ENCODE assay signal across 8 cellular contexts in the genomic region with DNA sequence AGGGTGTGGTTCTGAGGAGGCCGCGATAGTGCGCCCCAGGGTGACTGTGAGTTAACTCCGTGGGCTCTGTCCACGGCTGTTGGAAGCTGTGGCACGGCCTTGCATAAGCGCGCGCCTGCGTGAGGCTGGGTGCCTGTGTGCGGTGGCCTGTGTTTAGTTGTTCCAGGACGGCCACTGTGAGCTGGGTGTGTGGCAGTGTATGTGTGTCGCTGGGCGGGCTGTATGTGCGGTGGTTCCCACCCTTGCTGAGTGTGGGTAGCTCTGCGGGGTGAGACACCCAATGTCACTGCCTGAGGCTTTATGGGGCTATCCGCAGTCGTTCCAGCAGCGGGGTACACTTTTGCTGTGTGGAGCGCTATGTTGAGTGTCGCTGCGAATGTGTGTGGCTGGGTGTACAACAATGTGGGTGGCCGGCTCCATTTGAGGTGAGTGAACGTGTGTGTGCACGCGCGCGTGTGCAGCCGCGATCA. TPM values are rescaled to one million over a fixed set of nuclear protein-coding genes. Genes with fewer than 3 reads are reported as not detected.
A peak's percentile ranks its signal among the peaks of the same experiment; 100 is the strongest.
DNase-seq lines count a peak whose midpoint lies in the region; ATAC-seq and TF ChIP-seq lines count a peak whose summit lies in the region.

No MANE protein-coding gene starts in this region.

- no CpG with 5 or more reads among the region's 30 CpGs for WGBS in mesendoderm (ENCODE audit: extremely low coverage, insufficient coverage, low lambda C conversion rate)
- 5 to 6% methylated on average over 19 to 20 of the region's 30 CpGs for WGBS in tibial nerve, 2 donors

- peak overlapping the region; percentile 44 for H3K4me3 ChIP-seq in NT2/D1 (ENCODE audit: insufficient read length, low read depth)
- peak overlapping the region; percentile 73 for H3K4me3 ChIP-seq in colonic mucosa
- H3K4me3 ChIP-seq in mesendoderm (ENCODE audit: low read length) = no peak overlapping the region
- peak overlapping the region; percentile 4 to 73 (median 47) for H3K4me3 ChIP-seq in tibial nerve

- H3K4me1 ChIP-seq in NT2/D1 (ENCODE audit: insufficient read depth, insufficient read length) (peaks cover 48% of the 10 kb centered on the region), colonic mucosa (peaks cover 28% of the 10 kb centered on the region), mesendoderm (ENCODE audit: control insufficient read depth, low read depth, low read length) (peaks cover 7% of the 10 kb centered on the region), tibial nerve (peaks cover 0 to 89% (median 60%) of the 10 kb centered on the region in 4 donors)

- DNase-seq in activated CD4-positive, CD25-positive, alpha-beta regulatory T cell (lab: John Stamatoyannopoulos, UW) = no peak
- DNase-seq in NT2/D1 (ENCODE audit: low read depth, low spot score) (no peak), colonic mucosa (peak; percentile 62), mesendoderm (no peak), tibial nerve (ENCODE audit: low spot score in 2 of 2) (no peak)

- ATAC-seq in activated CD4-positive, CD25-positive, alpha-beta regulatory T cell treated with anti-CD3 and anti-CD28 coated beads, Interleukin-2, amount 50 U/mL, for 24 hours = peak; percentile 16 to 18
- ATAC-seq in GM21723 (IDR thresholded peaks at IDR 0.05; ENCODE audit: unreplicated experiment) = no peak
- ATAC-seq in GM21528 (IDR thresholded peaks at IDR 0.05; ENCODE audit: low FRiP score, unreplicated experiment) = no peak

- H3K79me1 ChIP-seq in mesendoderm (ENCODE audit: low read length) = peaks cover 8% of the 10 kb centered on the region

- H3K23ac ChIP-seq in mesendoderm (ENCODE audit: low read length) = no peak overlapping the region

- peak overlapping the region; percentile 5 for H3K18ac ChIP-seq in mesendoderm (ENCODE audit: low read length)

- H4K8ac ChIP-seq in mesendoderm (ENCODE audit: low read depth, low read length) = no peak overlapping the region

- H3K27ac ChIP-seq in colonic mucosa = peak overlapping the region; percentile 79
- peak overlapping the region; percentile 31 for H3K27ac ChIP-seq in mesendoderm (ENCODE audit: low read depth, low read length)
- H3K27ac ChIP-seq in tibial nerve = peak overlapping the region; percentile 85 to 97 (median 89)

- H3K9me3 ChIP-seq in NT2/D1 (ENCODE audit: insufficient read depth, low read length) = no peaks in the 10 kb centered on the region
- no peaks in the 10 kb centered on the region for H3K9me3 ChIP-seq in colonic mucosa
- no peaks in the 10 kb centered on the region for H3K9me3 ChIP-seq in tibial nerve

- peak overlapping the region; percentile 54 for H2AK5ac ChIP-seq in mesendoderm (ENCODE audit: low read length)

- H3K27me3 ChIP-seq in NT2/D1 (ENCODE audit: insufficient read depth, insufficient read length) (peaks cover 56% of the 10 kb centered on the region), colonic mucosa (peaks cover 13% of the 10 kb centered on the region), mesendoderm (ENCODE audit: insufficient read depth, low read length, poor library complexity) (no peaks in the 10 kb centered on the region), tibial nerve (no peaks in the 10 kb centered on the region)

- no peak for TF ChIP-seq POLR2A in tibial nerve (IDR thresholded peaks at IDR 0.05)

- intact Hi-C loops in colonic mucosa (cut with DNase I) = loop anchor here (10.0 kb wide), 1 partner anchor 214 kb away; the partner anchor contains the start of gene RAB3A

- H2BK5ac ChIP-seq in mesendoderm (ENCODE audit: low read length) = peak overlapping the region; percentile 45

- peak overlapping the region; percentile 95 for H3K56ac ChIP-seq in mesendoderm (ENCODE audit: low read length)

- TF ChIP-seq CTCF in colonic mucosa (IDR thresholded peaks at IDR 0.05) (no peak), tibial nerve (IDR thresholded peaks at IDR 0.05) (no peak)

- H2BK120ac ChIP-seq in mesendoderm (ENCODE audit: low read depth, low read length) = peak overlapping the region; percentile 14

- no peak overlapping the region for H3K4ac ChIP-seq in mesendoderm (ENCODE audit: low read depth, low read length)

- peaks cover 7% of the 10 kb centered on the region for H3K79me2 ChIP-seq in mesendoderm (ENCODE audit: control insufficient read depth, insufficient read depth, low read length)

- H3K36me3 ChIP-seq in NT2/D1 (ENCODE audit: insufficient read depth, insufficient read length, low read length) = no peaks in the 10 kb centered on the region
- no peaks in the 10 kb centered on the region for H3K36me3 ChIP-seq in colonic mucosa
- no peaks in the 10 kb centered on the region for H3K36me3 ChIP-seq in mesendoderm (ENCODE audit: control insufficient read depth, insufficient read depth, low read length)
- no peaks in the 10 kb centered on the region for H3K36me3 ChIP-seq in tibial nerve

- TF ChIP-seq EP300 in tibial nerve (IDR thresholded peaks at IDR 0.05) = no peak

- no peak overlapping the region for H2BK15ac ChIP-seq in mesendoderm (replicated peaks; ENCODE audit: low read depth)

- H4K5ac ChIP-seq in mesendoderm (ENCODE audit: low read length) = no peak overlapping the region

- H3K9ac ChIP-seq in NT2/D1 (ENCODE audit: insufficient read length, low read depth) = peak overlapping the region; percentile 80
- H3K9ac ChIP-seq in colonic mucosa (ENCODE audit: low read depth in 2 of 2, low read length in 2 of 2) = peak overlapping the region; percentile 30 to 81
- peak overlapping the region; percentile 70 for H3K9ac ChIP-seq in mesendoderm (ENCODE audit: low read length)

- peak overlapping the region; percentile 19 for H3K4me2 ChIP-seq in mesendoderm (ENCODE audit: low read length)

RNA-seq across cellular contexts. Expression of gene SSBP4, which starts 0.4 kb away (rescaled TPM):
- total RNA-seq in colonic mucosa = 10 to 100 TPM; 40.1 to 77.3 TPM
- polyA plus RNA-seq in mesendoderm (2013, experiment 1 of 2) = 35.0 TPM
- polyA plus RNA-seq in mesendoderm (2013, experiment 2 of 2) = 35.5 TPM
- total RNA-seq in tibial nerve = 100 to 1,000 TPM in 1 of 4 donors, 10 to 100 TPM in 3; 67.4 to 172 (median 84.2) TPM

RNA-seq across cellular contexts. Expression of gene ISYNA1, which starts 19.2 kb away (rescaled TPM):
- total RNA-seq in colonic mucosa (10 to 100 TPM; 17.7 to 25.7 TPM), tibial nerve (10 to 100 TPM; 43.5 to 82.2 (median 52.4) TPM)
- 76.6 TPM for polyA plus RNA-seq in mesendoderm (2013, experiment 1 of 2)
- 79.2 TPM for polyA plus RNA-seq in mesendoderm (2013, experiment 2 of 2)

RNA-seq across cellular contexts. Expression of gene LRRC25, which starts 21.3 kb away (rescaled TPM):
- 1 to 10 TPM; 1.4 to 3.9 TPM for total RNA-seq in colonic mucosa
- polyA plus RNA-seq in mesendoderm (2013, experiment 1 of 2) = not detected
- polyA plus RNA-seq in mesendoderm (2013, experiment 2 of 2) = 0.03 TPM
- 10 to 100 TPM in 2 of 4 donors, 1 to 10 TPM in 2; 9.0 to 13.8 (median 9.8) TPM for total RNA-seq in tibial nerve

RNA-seq across cellular contexts. Expression of gene GDF15, which starts 32.8 kb away (rescaled TPM):
- total RNA-seq in colonic mucosa (100 to 1,000 TPM; 120 to 159 TPM), tibial nerve (10 to 100 TPM in 2 of 4 donors, 1 to 10 TPM in 2; 4.2 to 31.0 (median 13.2) TPM)
- polyA plus RNA-seq in mesendoderm (2013, experiment 1 of 2) = 2.1 TPM
- polyA plus RNA-seq in mesendoderm (2013, experiment 2 of 2) = 1.8 TPM

Comparison
In these comparisons a context has a peak if more than half of its experiments do, and no peak if none do; other contexts are left out.
1. ATAC-seq: peak in activated CD4-positive, CD25-positive, alpha-beta regulatory T cell treated with anti-CD3 and anti-CD28 coated beads, Interleukin-2, amount 50 U/mL, for 24 hours (2 of 2); none in GM21723 (single experiment) and GM21528 (single experiment).
2. H3K27ac ChIP-seq: peak in every context shown above with its lines; median percentile 89 in tibial nerve; 79 in colonic mucosa; 31 in mesendoderm.
3. Peak in every context shown above with its lines, with median percentiles within 50 percentile points of each other: H3K9ac ChIP-seq.